ENCODE assay signal across 16 cellular contexts in the genomic region with DNA sequence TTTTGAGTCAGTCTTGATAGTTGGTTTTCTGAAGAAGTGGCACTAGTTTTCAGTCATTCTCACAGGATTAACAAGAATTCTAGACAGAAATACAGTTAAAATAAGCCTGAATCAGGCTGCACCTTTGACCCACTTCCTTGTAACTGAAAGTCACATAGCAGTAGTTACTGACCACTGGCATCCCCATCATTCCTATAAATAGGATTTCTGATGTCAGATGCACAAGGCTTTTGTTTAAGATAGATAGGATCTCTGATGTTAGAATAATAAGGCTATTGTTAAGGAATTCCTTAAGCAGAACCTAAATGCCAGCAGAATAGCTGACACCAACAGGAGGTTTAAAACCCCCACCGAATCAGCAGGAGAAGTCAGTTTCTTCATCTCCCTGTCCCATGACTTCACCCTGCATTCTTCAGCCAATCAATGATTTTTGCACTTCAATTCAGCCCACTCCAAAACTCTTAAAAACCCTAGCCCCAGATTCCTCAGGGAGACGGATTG. TPM values are rescaled to one million over a fixed set of nuclear protein-coding genes. Genes with fewer than 3 reads are reported as not detected.
DNase-seq lines count a peak whose midpoint lies in the region; ATAC-seq and TF ChIP-seq lines count a peak whose summit lies in the region.
"Had no signal": no experiment of that assay in that cellular context is flagged by ENCODE, and none has a peak within 500 bp of the region (broad histone marks: within the 10 kb centered on the region; RNA-seq: fewer than 3 reads in every experiment).

No MANE protein-coding gene starts in this region.

- POLR2A ChIA-PET in Panc1 (lab: Charles Lee): no interaction called here

- peaks cover 5% of the 10 kb centered on the region; the same call in 1 of the 2 replicates for H3F3A ChIP-seq in GM23248 (ENCODE audit: insufficient read depth)

- WGBS in GM23248 (ENCODE audit: low coverage in 1 of 2, low lambda C conversion rate in 2 of 2, missing lambda C conversion rate in 2 of 2), 2 experiments: 71 to 74% methylated on average over 2 of the region's 2 CpGs

- 0 out of 2 replicates have a peak overlapping the region, but pooled peaks have one; percentile 8 for H3K9ac ChIP-seq in GM23248

- no peaks in the 10 kb centered on the region for H3K36me3 ChIP-seq in GM23248 (ENCODE audit: low read depth)
- H3K36me3 ChIP-seq in Panc1 (ENCODE audit: control insufficient read depth, insufficient read depth, low read length): no peaks in the 10 kb centered on the region
- H3K36me3 ChIP-seq in mucosa of descending colon (ENCODE audit: low read depth): no peaks in the 10 kb centered on the region
- H3K36me3 ChIP-seq: stomach had no signal

- in situ Hi-C loops in GM23248 (cut with MboI) (no loop called here), Panc1 (cut with HindIII; ENCODE audit: low pct_unique_long_range_greater_than_20kb, low sequenced_read_pairs) (no loop called here)

- H4K20me1 ChIP-seq in GM23248 (ENCODE audit: insufficient read depth): no peaks in the 10 kb centered on the region

- H3K9me3 ChIP-seq in GM23248 (ENCODE audit: low read depth): no peaks in the 10 kb centered on the region
- no peaks in the 10 kb centered on the region for H3K9me3 ChIP-seq in Panc1 (ENCODE audit: control insufficient read depth, insufficient read depth, low read depth, low read length)
- no peaks in the 10 kb centered on the region for H3K9me3 ChIP-seq in mucosa of descending colon
- H3K9me3 ChIP-seq: stomach had no signal

- ATAC-seq in Panc1 (peak; percentile 68), mucosa of descending colon (no peak)
- ATAC-seq: activated CD8-positive, alpha-beta T cell treated with anti-CD3 and anti-CD28 coated beads for 36 hours had no signal

- H3K27me3 ChIP-seq in GM23248 (replicated peaks; ENCODE audit: insufficient read depth) (no peaks in the 10 kb centered on the region), Panc1 (ENCODE audit: control insufficient read depth, insufficient read depth, low read length) (peaks cover 3% of the 10 kb centered on the region; the same call in 1 of the 2 replicates)
- H3K27me3 ChIP-seq: stomach had no signal

- no TSS peak for BruUV-seq in Panc1 (replicated peaks; lab: Mats Ljungman, UMichigan)

- DNase-seq in GM23248 (peak; percentile 68), Panc1 (ENCODE audit: low read depth, low spot score) (no peak), fibroblast of gingiva (ENCODE audit: low read depth) (peak; percentile 19), pulmonary artery endothelial cell (ENCODE audit: low read depth, low spot score) (peak; percentile 4), medulla oblongata (ENCODE audit: extremely low spot score) (no peak), mucosa of descending colon (no peak)
- DNase-seq in activated CD4-positive, alpha-beta T cell treated with anti-CD3 and anti-CD28 coated beads for 48 hours: no peak
- DNase-seq in stimulated activated CD8-positive, alpha-beta memory T cell treated with anti-CD3 and anti-CD28 coated beads, Interleukin-4, amount 100 ng/mL, for 48 hours: no peak
- DNase-seq: activated CD8-positive, alpha-beta T cell treated with anti-CD3 and anti-CD28 coated beads for 36 hours; activated naive CD8-positive, alpha-beta T cell treated with anti-CD3 and anti-CD28 coated beads, Interleukin-2, amount 10 ng/mL, durations not matched to agents 7 days and 5 days; DMS153; effector CD8-positive, alpha-beta T cell; NCI-H1694; nucleus accumbens; stimulated activated CD4-positive, alpha-beta T cell treated with anti-CD3 and anti-CD28 coated beads, Interleukin-1b, Interleukin-23, amount 100 ng/mL, for 48 hours; stomach had no signal

- no peak overlapping the region for H3K4me3 ChIP-seq in GM23248
- no peak overlapping the region for H3K4me3 ChIP-seq in Panc1 (ENCODE audit: low read depth in 2 of 2, low read length in 2 of 2)
- H3K4me3 ChIP-seq in mucosa of descending colon: no peak overlapping the region
- H3K4me3 ChIP-seq: stomach had no signal

- peak overlapping the region; percentile 46 for H3K27ac ChIP-seq in GM23248
- H3K27ac ChIP-seq in Panc1 (ENCODE audit: low read length): no peak overlapping the region
- H3K27ac ChIP-seq: stomach had no signal

- no peaks in the 10 kb centered on the region for H3K9me2 ChIP-seq in GM23248 (ENCODE audit: insufficient read depth)

- TF ChIP-seq CTCF in Panc1 (IDR thresholded peaks at IDR 0.05) (no peak), mucosa of descending colon (IDR thresholded peaks at IDR 0.05) (no peak)

- H3K4me1 ChIP-seq in GM23248 (ENCODE audit: insufficient read depth) (peaks cover 20% of the 10 kb centered on the region), Panc1 (ENCODE audit: control insufficient read depth, insufficient read depth, low read length) (peaks cover 8% of the 10 kb centered on the region), mucosa of descending colon (ENCODE audit: low read depth) (no peaks in the 10 kb centered on the region)
- H3K4me1 ChIP-seq: stomach had no signal

- intact Hi-C loops in Panc1 (cut with micrococcal nuclease; ENCODE audit: unreplicated experiment) (no loop called here), mucosa of descending colon (cut with DNase I, micrococcal nuclease) (no loop called here)

- no peak overlapping the region for H2AFZ ChIP-seq in GM23248

- CTCF ChIA-PET in Panc1 (lab: Charles Lee): no interaction called here

- H3K79me2 ChIP-seq in GM23248 (ENCODE audit: insufficient read depth): no peaks in the 10 kb centered on the region

- no peak overlapping the region for H3K4me2 ChIP-seq in GM23248 (ENCODE audit: unreplicated experiment)

RNA-seq across cellular contexts. Expression of a gene that starts 30.6 kb away (rescaled TPM):
- total RNA-seq in GM23248 (2014; rRNA removed; shearing (Covaris generic)): 6.8 and 7.6 TPM in 2 replicates
- polyA plus RNA-seq in GM23248 (2016; fragmentation: Nextera tagmentation; extraction: Ambion mirVana): 3.3 and 4.0 TPM in 2 replicates
- total RNA-seq in Panc1 (2021; ENCODE audit: unreplicated experiment): 21.5 TPM
- polyA plus RNA-seq in Panc1 (2012; ENCODE audit: insufficient read length): 7.8 TPM
- 6.8 and 8.3 TPM in 2 replicates for total RNA-seq in pulmonary artery endothelial cell
- total RNA-seq in mucosa of descending colon: 1 to 10 TPM; 6.5 to 7.7 (median 6.9) TPM

RNA-seq across cellular contexts. Expression of a gene that starts 58.0 kb away (rescaled TPM):
- total RNA-seq in GM23248 (2014; rRNA removed; shearing (Covaris generic)): 57.8 and 60.6 TPM in 2 replicates
- polyA plus RNA-seq in GM23248 (2016; fragmentation: Nextera tagmentation; extraction: Ambion mirVana): 25.3 and 26.1 TPM in 2 replicates
- 64.5 TPM for total RNA-seq in Panc1 (2021; ENCODE audit: unreplicated experiment)
- 66.5 TPM for polyA plus RNA-seq in Panc1 (2012; ENCODE audit: insufficient read length)
- 28.1 and 38.8 TPM in 2 replicates for total RNA-seq in pulmonary artery endothelial cell
- 10 to 100 TPM; 43.1 to 72.9 (median 57.8) TPM for total RNA-seq in mucosa of descending colon

Comparison
In these comparisons a context has a peak if more than half of its experiments do, and no peak if none do; other contexts are left out.
1. DNase-seq: peak in GM23248 (single experiment), fibroblast of gingiva (single experiment) and pulmonary artery endothelial cell (single experiment); none in Panc1 (single experiment), activated CD4-positive, alpha-beta T cell treated with anti-CD3 and anti-CD28 coated beads for 48 hours (single experiment), stimulated activated CD8-positive, alpha-beta memory T cell treated with anti-CD3 and anti-CD28 coated beads, Interleukin-4, amount 100 ng/mL, for 48 hours (single experiment), medulla oblongata (single experiment) and mucosa of descending colon (0 of 3).